ENCODE assay signal across 1 cellular context in the genomic region with DNA sequence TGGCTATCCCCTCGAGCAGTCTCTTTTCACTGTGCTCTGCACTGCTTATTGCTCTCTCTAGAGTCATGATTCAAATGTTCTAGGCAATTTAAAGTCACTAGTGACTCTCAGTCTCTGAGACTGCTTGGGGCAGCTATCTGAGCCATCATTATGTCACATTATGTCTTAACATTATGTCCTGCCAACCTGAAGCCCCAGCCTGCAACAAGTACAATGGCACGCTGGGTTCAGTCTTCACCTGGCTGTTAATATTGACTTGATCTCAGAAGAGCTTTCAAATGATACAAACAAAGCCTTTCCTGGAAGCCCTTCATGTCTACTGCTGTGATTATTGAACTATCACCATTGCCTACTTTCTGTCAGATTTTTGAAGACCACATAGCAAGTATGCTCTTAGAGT.
TF ChIP-seq lines count a peak whose summit lies in the region.

No MANE protein-coding gene starts in this region.

TF ChIP-seq in K562, 482 proteins besides CTCF, POLR2A, EP300 and RAD21 (continued from another document):
- TF ChIP-seq ETV1 (tag; conservative IDR thresholded peaks at IDR 0.05; ENCODE audit: low read depth) (no peak), ZNF76 (CRISPR knock-in tag; IDR thresholded peaks at IDR 0.05; ENCODE audit: borderline replicate concordance) (no peak), HNRNPLL (IDR thresholded peaks at IDR 0.05; ENCODE audit: low read depth, low read length, poor library complexity, severe bottlenecking) (no peak), POLR2B (IDR thresholded peaks at IDR 0.05; ENCODE audit: low read depth, partially characterized antibody) (no peak), E2F5 (CRISPR knock-in tag; IDR thresholded peaks at IDR 0.05) (no peak), NRF1 (conservative IDR thresholded peaks at IDR 0.05 in 1 of 2, IDR thresholded peaks at IDR 0.05 in 1 of 2) (no peak)
- TF ChIP-seq, protein P1, sequence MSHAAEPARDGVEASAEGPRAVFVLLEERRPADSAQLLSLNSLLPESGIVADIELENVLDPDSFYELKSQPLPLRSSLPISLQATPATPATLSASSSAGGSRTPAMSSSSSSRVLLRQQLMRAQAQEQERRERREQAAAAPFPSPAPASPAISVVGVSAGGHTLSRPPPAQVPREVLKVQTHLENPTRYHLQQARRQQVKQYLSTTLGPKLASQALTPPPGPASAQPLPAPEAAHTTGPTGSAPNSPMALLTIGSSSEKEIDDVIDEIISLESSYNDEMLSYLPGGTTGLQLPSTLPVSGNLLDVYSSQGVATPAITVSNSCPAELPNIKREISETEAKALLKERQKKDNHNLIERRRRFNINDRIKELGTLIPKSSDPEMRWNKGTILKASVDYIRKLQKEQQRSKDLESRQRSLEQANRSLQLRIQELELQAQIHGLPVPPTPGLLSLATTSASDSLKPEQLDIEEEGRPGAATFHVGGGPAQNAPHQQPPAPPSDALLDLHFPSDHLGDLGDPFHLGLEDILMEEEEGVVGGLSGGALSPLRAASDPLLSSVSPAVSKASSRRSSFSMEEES (CRISPR knock-in tag; IDR thresholded peaks at IDR 0.05): no peak
